Comparison of ENCODE assay signal across 1 cellular context in the genomic region with DNA sequence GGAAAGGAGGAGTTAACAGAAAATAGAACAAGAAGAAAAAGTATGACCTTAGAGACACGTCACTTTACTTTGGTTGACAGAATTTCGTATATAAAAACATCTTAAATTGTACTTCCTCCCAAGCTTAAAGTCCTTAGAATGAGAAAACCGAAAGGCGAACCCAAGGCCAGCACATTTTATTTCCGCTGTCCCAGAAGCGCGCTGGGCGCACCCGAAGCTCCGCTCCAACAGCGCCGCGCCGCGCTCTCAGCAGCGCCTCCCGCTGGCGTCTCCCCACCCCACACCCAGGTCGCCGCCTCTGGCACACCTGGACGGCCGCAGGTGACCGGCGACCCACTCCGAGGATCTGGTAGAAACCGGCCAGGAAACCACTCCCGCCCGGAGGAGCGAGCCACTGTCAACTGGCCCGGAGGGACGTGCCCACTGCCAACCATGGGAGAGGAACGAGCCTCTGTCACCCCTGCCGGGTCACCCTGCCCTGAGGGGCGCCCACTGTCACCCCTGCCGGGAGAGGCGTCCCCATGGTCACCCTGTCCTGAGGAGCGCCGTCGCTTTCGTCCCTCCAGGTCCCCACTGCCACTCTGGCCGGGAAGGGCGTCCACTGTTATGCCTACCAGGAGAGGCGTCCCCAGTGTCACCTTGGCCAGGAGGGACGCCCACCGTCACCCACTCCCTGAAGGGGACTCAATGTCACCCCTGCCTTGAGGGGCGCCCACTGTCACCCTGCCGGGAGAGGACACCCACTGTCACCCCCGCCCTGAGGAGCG.
TF ChIP-seq lines count a peak whose summit lies in the region.

No MANE protein-coding gene starts in this region.

TF ChIP-seq in HepG2, 621 proteins besides CTCF, POLR2A, EP300 and RAD21 (continued from another document and continues in another):
- TF ChIP-seq, protein P1, sequence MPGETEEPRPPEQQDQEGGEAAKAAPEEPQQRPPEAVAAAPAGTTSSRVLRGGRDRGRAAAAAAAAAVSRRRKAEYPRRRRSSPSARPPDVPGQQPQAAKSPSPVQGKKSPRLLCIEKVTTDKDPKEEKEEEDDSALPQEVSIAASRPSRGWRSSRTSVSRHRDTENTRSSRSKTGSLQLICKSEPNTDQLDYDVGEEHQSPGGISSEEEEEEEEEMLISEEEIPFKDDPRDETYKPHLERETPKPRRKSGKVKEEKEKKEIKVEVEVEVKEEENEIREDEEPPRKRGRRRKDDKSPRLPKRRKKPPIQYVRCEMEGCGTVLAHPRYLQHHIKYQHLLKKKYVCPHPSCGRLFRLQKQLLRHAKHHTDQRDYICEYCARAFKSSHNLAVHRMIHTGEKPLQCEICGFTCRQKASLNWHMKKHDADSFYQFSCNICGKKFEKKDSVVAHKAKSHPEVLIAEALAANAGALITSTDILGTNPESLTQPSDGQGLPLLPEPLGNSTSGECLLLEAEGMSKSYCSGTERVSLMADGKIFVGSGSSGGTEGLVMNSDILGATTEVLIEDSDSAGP (CRISPR knock-in tag; IDR thresholded peaks at IDR 0.05; ENCODE audit: borderline replicate concordance): peak; percentile 86
- TF ChIP-seq, protein P2, sequence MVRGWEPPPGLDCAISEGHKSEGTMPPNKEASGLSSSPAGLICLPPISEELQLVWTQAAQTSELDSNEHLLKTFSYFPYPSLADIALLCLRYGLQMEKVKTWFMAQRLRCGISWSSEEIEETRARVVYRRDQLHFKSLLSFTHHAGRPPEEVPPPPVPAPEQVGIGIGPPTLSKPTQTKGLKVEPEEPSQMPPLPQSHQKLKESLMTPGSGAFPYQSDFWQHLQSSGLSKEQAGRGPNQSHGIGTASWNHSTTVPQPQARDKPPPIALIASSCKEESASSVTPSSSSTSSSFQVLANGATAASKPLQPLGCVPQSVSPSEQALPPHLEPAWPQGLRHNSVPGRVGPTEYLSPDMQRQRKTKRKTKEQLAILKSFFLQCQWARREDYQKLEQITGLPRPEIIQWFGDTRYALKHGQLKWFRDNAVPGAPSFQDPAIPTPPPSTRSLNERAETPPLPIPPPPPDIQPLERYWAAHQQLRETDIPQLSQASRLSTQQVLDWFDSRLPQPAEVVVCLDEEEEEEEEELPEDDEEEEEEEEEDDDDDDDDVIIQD (CRISPR knock-in tag; IDR thresholded peaks at IDR 0.05; ENCODE audit: low read depth): 0 out of 2 replicates have a peak, but pooled peaks have one; percentile 52
- TF ChIP-seq, protein P3, sequence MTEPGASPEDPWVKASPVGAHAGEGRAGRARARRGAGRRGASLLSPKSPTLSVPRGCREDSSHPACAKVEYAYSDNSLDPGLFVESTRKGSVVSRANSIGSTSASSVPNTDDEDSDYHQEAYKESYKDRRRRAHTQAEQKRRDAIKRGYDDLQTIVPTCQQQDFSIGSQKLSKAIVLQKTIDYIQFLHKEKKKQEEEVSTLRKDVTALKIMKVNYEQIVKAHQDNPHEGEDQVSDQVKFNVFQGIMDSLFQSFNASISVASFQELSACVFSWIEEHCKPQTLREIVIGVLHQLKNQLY (CRISPR knock-in tag; IDR thresholded peaks at IDR 0.05): no peak
- TF ChIP-seq, protein P4, sequence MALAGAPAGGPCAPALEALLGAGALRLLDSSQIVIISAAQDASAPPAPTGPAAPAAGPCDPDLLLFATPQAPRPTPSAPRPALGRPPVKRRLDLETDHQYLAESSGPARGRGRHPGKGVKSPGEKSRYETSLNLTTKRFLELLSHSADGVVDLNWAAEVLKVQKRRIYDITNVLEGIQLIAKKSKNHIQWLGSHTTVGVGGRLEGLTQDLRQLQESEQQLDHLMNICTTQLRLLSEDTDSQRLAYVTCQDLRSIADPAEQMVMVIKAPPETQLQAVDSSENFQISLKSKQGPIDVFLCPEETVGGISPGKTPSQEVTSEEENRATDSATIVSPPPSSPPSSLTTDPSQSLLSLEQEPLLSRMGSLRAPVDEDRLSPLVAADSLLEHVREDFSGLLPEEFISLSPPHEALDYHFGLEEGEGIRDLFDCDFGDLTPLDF (CRISPR knock-in tag; IDR thresholded peaks at IDR 0.05): peak; percentile 59; the same call in 1 of the 2 replicates
- TF ChIP-seq KAT8 (CRISPR knock-in tag; IDR thresholded peaks at IDR 0.05): peak; percentile 76
- TF ChIP-seq SAP130 (CRISPR knock-in tag; IDR thresholded peaks at IDR 0.05; ENCODE audit: low read depth): peak; percentile 96
- TF ChIP-seq DMAP1 (CRISPR knock-in tag; IDR thresholded peaks at IDR 0.05): peak; percentile 48; the same call in 1 of the 2 replicates
- peak; percentile 83 for TF ChIP-seq RBFOX2 (IDR thresholded peaks at IDR 0.05; ENCODE audit: low read depth, low read length)
- TF ChIP-seq, protein P5, sequence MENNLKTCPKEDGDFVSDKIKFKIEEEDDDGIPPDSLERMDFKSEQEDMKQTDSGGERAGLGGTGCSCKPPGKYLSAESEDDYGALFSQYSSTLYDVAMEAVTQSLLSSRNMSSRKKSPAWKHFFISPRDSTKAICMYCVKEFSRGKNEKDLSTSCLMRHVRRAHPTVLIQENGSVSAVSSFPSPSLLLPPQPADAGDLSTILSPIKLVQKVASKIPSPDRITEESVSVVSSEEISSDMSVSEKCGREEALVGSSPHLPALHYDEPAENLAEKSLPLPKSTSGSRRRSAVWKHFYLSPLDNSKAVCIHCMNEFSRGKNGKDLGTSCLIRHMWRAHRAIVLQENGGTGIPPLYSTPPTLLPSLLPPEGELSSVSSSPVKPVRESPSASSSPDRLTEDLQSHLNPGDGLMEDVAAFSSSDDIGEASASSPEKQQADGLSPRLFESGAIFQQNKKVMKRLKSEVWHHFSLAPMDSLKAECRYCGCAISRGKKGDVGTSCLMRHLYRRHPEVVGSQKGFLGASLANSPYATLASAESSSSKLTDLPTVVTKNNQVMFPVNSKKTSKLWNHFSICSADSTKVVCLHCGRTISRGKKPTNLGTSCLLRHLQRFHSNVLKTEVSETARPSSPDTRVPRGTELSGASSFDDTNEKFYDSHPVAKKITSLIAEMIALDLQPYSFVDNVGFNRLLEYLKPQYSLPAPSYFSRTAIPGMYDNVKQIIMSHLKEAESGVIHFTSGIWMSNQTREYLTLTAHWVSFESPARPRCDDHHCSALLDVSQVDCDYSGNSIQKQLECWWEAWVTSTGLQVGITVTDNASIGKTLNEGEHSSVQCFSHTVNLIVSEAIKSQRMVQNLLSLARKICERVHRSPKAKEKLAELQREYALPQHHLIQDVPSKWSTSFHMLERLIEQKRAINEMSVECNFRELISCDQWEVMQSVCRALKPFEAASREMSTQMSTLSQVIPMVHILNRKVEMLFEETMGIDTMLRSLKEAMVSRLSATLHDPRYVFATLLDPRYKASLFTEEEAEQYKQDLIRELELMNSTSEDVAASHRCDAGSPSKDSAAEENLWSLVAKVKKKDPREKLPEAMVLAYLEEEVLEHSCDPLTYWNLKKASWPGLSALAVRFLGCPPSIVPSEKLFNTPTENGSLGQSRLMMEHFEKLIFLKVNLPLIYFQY (CRISPR knock-in tag; IDR thresholded peaks at IDR 0.05; ENCODE audit: borderline replicate concordance): peak; percentile 74; the same call in 1 of the 2 replicates
- TF ChIP-seq SCMH1 (CRISPR knock-in tag; IDR thresholded peaks at IDR 0.05; ENCODE audit: borderline replicate concordance): no peak
- no peak for TF ChIP-seq ZNF720 (CRISPR knock-in tag; IDR thresholded peaks at IDR 0.05)
- peak; percentile 61 for TF ChIP-seq ZNF383 (CRISPR knock-in tag; IDR thresholded peaks at IDR 0.05; ENCODE audit: borderline replicate concordance)
- peak; percentile 84; the same call in 1 of the 2 replicates for TF ChIP-seq ARNT2 (CRISPR knock-in tag; IDR thresholded peaks at IDR 0.05; ENCODE audit: low read depth)
- TF ChIP-seq SNAI1 (CRISPR knock-in tag; IDR thresholded peaks at IDR 0.05; ENCODE audit: borderline replicate concordance): peak; percentile 46; the same call in 1 of the 2 replicates
- no peak for TF ChIP-seq FOXA1 (IDR thresholded peaks at IDR 0.05)
- TF ChIP-seq FOXA1 (CRISPR knock-in tag; IDR thresholded peaks at IDR 0.05): no peak
- TF ChIP-seq, protein P6, sequence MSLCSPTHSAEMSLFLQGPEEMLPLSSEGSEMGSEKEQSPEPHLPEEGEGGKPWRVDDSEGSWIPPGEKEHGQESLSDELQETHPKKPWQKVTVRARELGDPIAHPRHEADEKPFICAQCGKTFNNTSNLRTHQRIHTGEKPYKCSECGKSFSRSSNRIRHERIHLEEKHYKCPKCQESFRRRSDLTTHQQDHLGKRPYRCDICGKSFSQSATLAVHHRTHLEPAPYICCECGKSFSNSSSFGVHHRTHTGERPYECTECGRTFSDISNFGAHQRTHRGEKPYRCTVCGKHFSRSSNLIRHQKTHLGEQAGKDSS (CRISPR knock-in tag; IDR thresholded peaks at IDR 0.05; ENCODE audit: borderline replicate concordance, low read depth): peak; percentile 95; the same call in 1 of the 2 replicates
- 0 out of 2 replicates have a peak, but pooled peaks have one; percentile 70 for TF ChIP-seq IRF9 (CRISPR knock-in tag; IDR thresholded peaks at IDR 0.05; ENCODE audit: borderline replicate concordance)
- TF ChIP-seq ZNF3 (CRISPR knock-in tag; IDR thresholded peaks at IDR 0.05): no peak
- TF ChIP-seq LBX2 (CRISPR knock-in tag; IDR thresholded peaks at IDR 0.05; ENCODE audit: borderline replicate concordance): peak; percentile 83; the same call in 1 of the 2 replicates
- TF ChIP-seq, protein P7, sequence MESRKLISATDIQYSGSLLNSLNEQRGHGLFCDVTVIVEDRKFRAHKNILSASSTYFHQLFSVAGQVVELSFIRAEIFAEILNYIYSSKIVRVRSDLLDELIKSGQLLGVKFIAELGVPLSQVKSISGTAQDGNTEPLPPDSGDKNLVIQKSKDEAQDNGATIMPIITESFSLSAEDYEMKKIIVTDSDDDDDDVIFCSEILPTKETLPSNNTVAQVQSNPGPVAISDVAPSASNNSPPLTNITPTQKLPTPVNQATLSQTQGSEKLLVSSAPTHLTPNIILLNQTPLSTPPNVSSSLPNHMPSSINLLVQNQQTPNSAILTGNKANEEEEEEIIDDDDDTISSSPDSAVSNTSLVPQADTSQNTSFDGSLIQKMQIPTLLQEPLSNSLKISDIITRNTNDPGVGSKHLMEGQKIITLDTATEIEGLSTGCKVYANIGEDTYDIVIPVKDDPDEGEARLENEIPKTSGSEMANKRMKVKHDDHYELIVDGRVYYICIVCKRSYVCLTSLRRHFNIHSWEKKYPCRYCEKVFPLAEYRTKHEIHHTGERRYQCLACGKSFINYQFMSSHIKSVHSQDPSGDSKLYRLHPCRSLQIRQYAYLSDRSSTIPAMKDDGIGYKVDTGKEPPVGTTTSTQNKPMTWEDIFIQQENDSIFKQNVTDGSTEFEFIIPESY (CRISPR knock-in tag; IDR thresholded peaks at IDR 0.05): peak; percentile 68; the same call in 1 of the 2 replicates
- peak; percentile 68 for TF ChIP-seq THAP11 (CRISPR knock-in tag; IDR thresholded peaks at IDR 0.05)
- no peak for TF ChIP-seq SRSF4 (IDR thresholded peaks at IDR 0.05; ENCODE audit: low read depth, low read length, poor library complexity, severe bottlenecking)
- TF ChIP-seq ZBTB20 (CRISPR knock-in tag; IDR thresholded peaks at IDR 0.05; ENCODE audit: borderline replicate concordance, low read depth): peak; percentile 84; the same call in 1 of the 2 replicates
- TF ChIP-seq HINFP (CRISPR knock-in tag; IDR thresholded peaks at IDR 0.05; ENCODE audit: low read depth): no peak
- no peak for TF ChIP-seq HNF4A (CRISPR knock-in tag; IDR thresholded peaks at IDR 0.05)
- 0 out of 2 replicates have a peak, but pooled peaks have one; percentile 43 for TF ChIP-seq ZNF510 (CRISPR knock-in tag; IDR thresholded peaks at IDR 0.05; ENCODE audit: low read depth)
- TF ChIP-seq, protein P8, sequence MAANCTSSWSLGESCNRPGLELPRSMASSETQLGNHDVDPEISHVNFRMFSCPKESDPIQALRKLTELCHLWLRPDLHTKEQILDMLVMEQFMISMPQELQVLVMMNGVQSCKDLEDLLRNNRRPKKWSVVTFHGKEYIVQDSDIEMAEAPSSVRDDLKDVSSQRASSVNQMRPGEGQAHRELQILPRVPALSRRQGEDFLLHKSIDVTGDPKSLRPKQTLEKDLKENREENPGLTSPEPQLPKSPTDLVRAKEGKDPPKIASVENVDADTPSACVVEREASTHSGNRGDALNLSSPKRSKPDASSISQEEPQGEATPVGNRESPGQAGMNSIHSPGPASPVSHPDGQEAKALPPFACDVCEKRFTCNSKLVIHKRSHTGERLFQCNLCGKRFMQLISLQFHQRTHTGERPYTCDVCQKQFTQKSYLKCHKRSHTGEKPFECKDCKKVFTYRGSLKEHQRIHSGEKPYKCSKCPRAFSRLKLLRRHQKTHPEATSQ (CRISPR knock-in tag; IDR thresholded peaks at IDR 0.05; ENCODE audit: borderline replicate concordance): no peak
- TF ChIP-seq, protein P9, sequence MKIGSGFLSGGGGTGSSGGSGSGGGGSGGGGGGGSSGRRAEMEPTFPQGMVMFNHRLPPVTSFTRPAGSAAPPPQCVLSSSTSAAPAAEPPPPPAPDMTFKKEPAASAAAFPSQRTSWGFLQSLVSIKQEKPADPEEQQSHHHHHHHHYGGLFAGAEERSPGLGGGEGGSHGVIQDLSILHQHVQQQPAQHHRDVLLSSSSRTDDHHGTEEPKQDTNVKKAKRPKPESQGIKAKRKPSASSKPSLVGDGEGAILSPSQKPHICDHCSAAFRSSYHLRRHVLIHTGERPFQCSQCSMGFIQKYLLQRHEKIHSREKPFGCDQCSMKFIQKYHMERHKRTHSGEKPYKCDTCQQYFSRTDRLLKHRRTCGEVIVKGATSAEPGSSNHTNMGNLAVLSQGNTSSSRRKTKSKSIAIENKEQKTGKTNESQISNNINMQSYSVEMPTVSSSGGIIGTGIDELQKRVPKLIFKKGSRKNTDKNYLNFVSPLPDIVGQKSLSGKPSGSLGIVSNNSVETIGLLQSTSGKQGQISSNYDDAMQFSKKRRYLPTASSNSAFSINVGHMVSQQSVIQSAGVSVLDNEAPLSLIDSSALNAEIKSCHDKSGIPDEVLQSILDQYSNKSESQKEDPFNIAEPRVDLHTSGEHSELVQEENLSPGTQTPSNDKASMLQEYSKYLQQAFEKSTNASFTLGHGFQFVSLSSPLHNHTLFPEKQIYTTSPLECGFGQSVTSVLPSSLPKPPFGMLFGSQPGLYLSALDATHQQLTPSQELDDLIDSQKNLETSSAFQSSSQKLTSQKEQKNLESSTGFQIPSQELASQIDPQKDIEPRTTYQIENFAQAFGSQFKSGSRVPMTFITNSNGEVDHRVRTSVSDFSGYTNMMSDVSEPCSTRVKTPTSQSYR (CRISPR knock-in tag; IDR thresholded peaks at IDR 0.05; ENCODE audit: borderline replicate concordance): no peak
- peak; percentile 78; the same call in 1 of the 2 replicates for TF ChIP-seq ZNF350 (CRISPR knock-in tag; IDR thresholded peaks at IDR 0.05; ENCODE audit: borderline replicate concordance, low read depth)
